Comparison of ENCODE assay signal across 33 cellular contexts in genomic region chr6:163087981-163088380, GRCh38.
"Had no signal": no experiment of that assay in that cellular context is flagged by ENCODE, and none has a peak within 500 bp of the region (broad histone marks: within the 10 kb centered on the region; RNA-seq: fewer than 3 reads in every experiment).

No MANE protein-coding gene starts in this region.

- H3K9me3 ChIP-seq: adrenal gland, body of pancreas, breast epithelium had no signal

- DNase-seq: activated B cell treated with CpG ODN at 0.5 μM for 24 hours; activated CD4-positive, alpha-beta memory T cell treated with anti-CD3 and anti-CD28 coated beads for 36 hours; activated CD4-positive, alpha-beta T cell treated with anti-CD3 and anti-CD28 coated beads for 4 hours; activated CD4-positive, alpha-beta T cell treated with anti-CD3 and anti-CD28 coated beads, Interleukin-2, amount 10 ng/mL, durations not matched to agents 24 days and 14 days; activated CD4-positive, alpha-beta T cell treated with anti-CD3 and anti-CD28 coated beads, Interleukin-2, amount 50 U/mL, for 1 hour; activated CD4-positive, alpha-beta T cell treated with anti-CD3 and anti-CD28 coated beads, Interleukin-2, amount 50 U/mL, for 4 hours; activated CD4-positive, CD25-positive, alpha-beta regulatory T cell treated with anti-CD3 and anti-CD28 coated beads, Interleukin-2, amount 50 U/mL, for 72 hours; activated CD8-positive, alpha-beta memory T cell treated with anti-CD3 and anti-CD28 coated beads, Interleukin-2, amount 50 U/mL, for 4 hours; activated CD8-positive, alpha-beta T cell treated with anti-CD3 and anti-CD28 coated beads for 36 hours; activated effector memory CD4-positive, alpha-beta T cell treated with anti-CD3 and anti-CD28 coated beads, Interleukin-2, amount 50 U/mL, for 16 hours; activated gamma-delta T cell treated with Interleukin-2 at 50 U/mL for 16 hours; activated naive CD4-positive, alpha-beta T cell; activated naive CD4-positive, alpha-beta T cell treated with anti-CD3 and anti-CD28 coated beads for 36 hours; activated naive CD4-positive, alpha-beta T cell treated with anti-CD3 and anti-CD28 coated beads, Interleukin-2, amount 50 U/mL, for 16 hours; activated naive CD8-positive, alpha-beta T cell treated with anti-CD3 and anti-CD28 coated beads for 36 hours; activated T-cell treated with anti-CD3 and anti-CD28 coated beads for 4 hours; activated T-cell treated with anti-CD3 and anti-CD28 coated beads, Interleukin-2, amount 50 U/mL, for 1 hour; activated T-cell treated with anti-CD3 and anti-CD28 coated beads, Interleukin-2, amount 50 U/mL, for 4 hours; activated T-cell treated with anti-CD3 and anti-CD28 coated beads, Interleukin-2, amount 50 U/mL, for 72 hours; adrenal gland; amniotic stem cell; aorta; body of pancreas; brain microvascular endothelial cell; central memory CD4-positive, alpha-beta T cell; SW 1271; T-helper 1 cell; T-helper 2 cell; T-helper 9 cell had no signal

- H3K27me3 ChIP-seq: adrenal gland, body of pancreas, brain microvascular endothelial cell, breast epithelium had no signal

- H3K4me1 ChIP-seq: adrenal gland, body of pancreas, breast epithelium had no signal

- H3K36me3 ChIP-seq: adrenal gland, brain microvascular endothelial cell, breast epithelium had no signal

- ATAC-seq: activated CD8-positive, alpha-beta T cell treated with anti-CD3 and anti-CD28 coated beads for 36 hours; activated naive CD4-positive, alpha-beta T cell treated with anti-CD3 and anti-CD28 coated beads, Interleukin-2, amount 50 U/mL, for 72 hours; activated T-cell treated with anti-CD3 and anti-CD28 coated beads, Interleukin-2, amount 50 U/mL, for 4 hours; activated T-cell treated with anti-CD3 and anti-CD28 coated beads, Interleukin-2, amount 50 U/mL, for 72 hours; activated T-helper 17 cell treated with anti-CD3 and anti-CD28 coated beads, Interleukin-2, amount 50 U/mL, for 72 hours; body of pancreas had no signal

- H3K27ac ChIP-seq: adrenal gland, body of pancreas, brain microvascular endothelial cell, breast epithelium, VCaP had no signal

- H3K4me3 ChIP-seq: adrenal gland, body of pancreas, breast epithelium had no signal
